ENCODE assay signal across 1 cellular context in genomic region chr5:171387970-171388815, GRCh38.
TF ChIP-seq lines count a peak whose summit lies in the region.

No MANE protein-coding gene starts in this region.

TF ChIP-seq in A549, 52 proteins besides CTCF, POLR2A, EP300 and RAD21 (continued from another document):
- no peak for TF ChIP-seq RFX5 (IDR thresholded peaks at IDR 0.05)
- no peak for TF ChIP-seq ELK1 (IDR thresholded peaks at IDR 0.05; ENCODE audit: low read depth, low read length)
- TF ChIP-seq ZC3H11A (IDR thresholded peaks at IDR 0.05): no peak
- TF ChIP-seq ESRRA (IDR thresholded peaks at IDR 0.05; ENCODE audit: borderline replicate concordance, low read length): no peak
- TF ChIP-seq E2F6 (IDR thresholded peaks at IDR 0.05; ENCODE audit: borderline replicate concordance, low read depth): peak; percentile 95
- no peak for TF ChIP-seq FOSL2 (IDR thresholded peaks at IDR 0.05)
- 0 out of 2 replicates have a peak, but pooled peaks have one; percentile 3 for TF ChIP-seq FOSL2 (CRISPR knock-in tag; IDR thresholded peaks at IDR 0.05)
- no peak; the same call in 1 of the 2 replicates for TF ChIP-seq RARB (CRISPR knock-in tag; IDR thresholded peaks at IDR 0.05)
- no peak; the same call in 1 of the 2 replicates for TF ChIP-seq POLR2AphosphoS2 (conservative IDR thresholded peaks at IDR 0.05; ENCODE audit: low read length)
- TF ChIP-seq FOSB (CRISPR knock-in tag; IDR thresholded peaks at IDR 0.05): peak; percentile 67; the same call in 1 of the 2 replicates
- TF ChIP-seq HMGXB4 (CRISPR knock-in tag; IDR thresholded peaks at IDR 0.05; ENCODE audit: borderline replicate concordance): no peak
- peak; percentile 100 for TF ChIP-seq MYC (IDR thresholded peaks at IDR 0.05; ENCODE audit: borderline replicate concordance, low read length)
- TF ChIP-seq, protein P1, sequence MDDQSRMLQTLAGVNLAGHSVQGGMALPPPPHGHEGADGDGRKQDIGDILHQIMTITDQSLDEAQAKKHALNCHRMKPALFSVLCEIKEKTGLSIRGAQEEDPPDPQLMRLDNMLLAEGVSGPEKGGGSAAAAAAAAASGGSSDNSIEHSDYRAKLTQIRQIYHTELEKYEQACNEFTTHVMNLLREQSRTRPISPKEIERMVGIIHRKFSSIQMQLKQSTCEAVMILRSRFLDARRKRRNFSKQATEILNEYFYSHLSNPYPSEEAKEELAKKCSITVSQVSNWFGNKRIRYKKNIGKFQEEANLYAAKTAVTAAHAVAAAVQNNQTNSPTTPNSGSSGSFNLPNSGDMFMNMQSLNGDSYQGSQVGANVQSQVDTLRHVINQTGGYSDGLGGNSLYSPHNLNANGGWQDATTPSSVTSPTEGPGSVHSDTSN (IDR thresholded peaks at IDR 0.05): peak; percentile 17; the same call in 1 of the 2 replicates
- TF ChIP-seq NR3C1 (IDR thresholded peaks at IDR 0.05): no peak
- TF ChIP-seq FOXS1 (CRISPR knock-in tag; IDR thresholded peaks at IDR 0.05): no peak
- TF ChIP-seq SREBF2 (IDR thresholded peaks at IDR 0.05): no peak
- TF ChIP-seq, protein P2, sequence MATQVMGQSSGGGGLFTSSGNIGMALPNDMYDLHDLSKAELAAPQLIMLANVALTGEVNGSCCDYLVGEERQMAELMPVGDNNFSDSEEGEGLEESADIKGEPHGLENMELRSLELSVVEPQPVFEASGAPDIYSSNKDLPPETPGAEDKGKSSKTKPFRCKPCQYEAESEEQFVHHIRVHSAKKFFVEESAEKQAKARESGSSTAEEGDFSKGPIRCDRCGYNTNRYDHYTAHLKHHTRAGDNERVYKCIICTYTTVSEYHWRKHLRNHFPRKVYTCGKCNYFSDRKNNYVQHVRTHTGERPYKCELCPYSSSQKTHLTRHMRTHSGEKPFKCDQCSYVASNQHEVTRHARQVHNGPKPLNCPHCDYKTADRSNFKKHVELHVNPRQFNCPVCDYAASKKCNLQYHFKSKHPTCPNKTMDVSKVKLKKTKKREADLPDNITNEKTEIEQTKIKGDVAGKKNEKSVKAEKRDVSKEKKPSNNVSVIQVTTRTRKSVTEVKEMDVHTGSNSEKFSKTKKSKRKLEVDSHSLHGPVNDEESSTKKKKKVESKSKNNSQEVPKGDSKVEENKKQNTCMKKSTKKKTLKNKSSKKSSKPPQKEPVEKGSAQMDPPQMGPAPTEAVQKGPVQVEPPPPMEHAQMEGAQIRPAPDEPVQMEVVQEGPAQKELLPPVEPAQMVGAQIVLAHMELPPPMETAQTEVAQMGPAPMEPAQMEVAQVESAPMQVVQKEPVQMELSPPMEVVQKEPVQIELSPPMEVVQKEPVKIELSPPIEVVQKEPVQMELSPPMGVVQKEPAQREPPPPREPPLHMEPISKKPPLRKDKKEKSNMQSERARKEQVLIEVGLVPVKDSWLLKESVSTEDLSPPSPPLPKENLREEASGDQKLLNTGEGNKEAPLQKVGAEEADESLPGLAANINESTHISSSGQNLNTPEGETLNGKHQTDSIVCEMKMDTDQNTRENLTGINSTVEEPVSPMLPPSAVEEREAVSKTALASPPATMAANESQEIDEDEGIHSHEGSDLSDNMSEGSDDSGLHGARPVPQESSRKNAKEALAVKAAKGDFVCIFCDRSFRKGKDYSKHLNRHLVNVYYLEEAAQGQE (IDR thresholded peaks at IDR 0.05): no peak; the same call in 1 of the 2 replicates
- no peak for TF ChIP-seq RCOR1 (IDR thresholded peaks at IDR 0.05; ENCODE audit: low read depth, low read length)
- peak; percentile 79 for TF ChIP-seq HOXA7 (CRISPR knock-in tag; IDR thresholded peaks at IDR 0.05)
- peak; percentile 16 to 78; a peak in 4 of 5 replicates for TF ChIP-seq JUN (IDR thresholded peaks at IDR 0.05)
- TF ChIP-seq KDM5A (IDR thresholded peaks at IDR 0.05): no peak
- 0 out of 2 replicates have a peak, but pooled peaks have one; percentile 58 for TF ChIP-seq HOXB5 (CRISPR knock-in tag; IDR thresholded peaks at IDR 0.05)
- no peak; the same call in 1 of the 3 replicates for TF ChIP-seq BCL3 (IDR thresholded peaks at IDR 0.05)
- TF ChIP-seq MAX (IDR thresholded peaks at IDR 0.05): peak; percentile 100
- TF ChIP-seq BHLHE40 (IDR thresholded peaks at IDR 0.05; ENCODE audit: low read depth, low read length): peak; percentile 60; the same call in 1 of the 2 replicates
- TF ChIP-seq MAZ (IDR thresholded peaks at IDR 0.05; ENCODE audit: borderline replicate concordance, low read depth, low read length): peak; percentile 48; the same call in 1 of the 2 replicates
- TF ChIP-seq NPAS2 (CRISPR knock-in tag; IDR thresholded peaks at IDR 0.05; ENCODE audit: borderline replicate concordance): 0 out of 2 replicates have a peak, but pooled peaks have one; percentile 40
- TF ChIP-seq ZNF302 (CRISPR knock-in tag; IDR thresholded peaks at IDR 0.05): no peak
- TF ChIP-seq RNF2 (IDR thresholded peaks at IDR 0.05; ENCODE audit: borderline replicate concordance, low read depth): no peak
